ENCODE assay signal across 10 cellular contexts in the genomic region with DNA sequence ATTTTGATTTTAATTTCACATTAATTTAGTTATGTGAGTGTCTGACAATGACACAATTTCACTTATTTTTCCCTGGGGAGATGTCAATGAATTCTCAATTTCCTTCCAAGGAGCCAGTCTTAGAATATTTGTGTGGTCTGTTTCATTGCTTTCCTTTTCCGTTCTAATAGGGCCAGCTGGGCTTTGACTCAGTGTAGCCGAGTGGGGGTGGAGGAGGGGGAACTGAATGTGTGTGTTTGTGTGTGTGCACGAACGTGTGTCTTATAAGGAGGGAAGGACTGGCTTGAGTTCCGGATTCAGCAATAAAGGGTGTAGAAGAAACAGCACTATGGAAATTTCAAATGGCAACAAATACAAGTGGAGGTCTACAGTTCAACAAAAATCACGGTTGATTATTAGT.
DNase-seq lines count a peak whose midpoint lies in the region; ATAC-seq and TF ChIP-seq lines count a peak whose summit lies in the region.
"Had no signal": no experiment of that assay in that cellular context is flagged by ENCODE, and none has a peak within 500 bp of the region (broad histone marks: within the 10 kb centered on the region; RNA-seq: fewer than 3 reads in every experiment).

No MANE protein-coding gene starts in this region.

- peak overlapping the region; percentile 11; the same call in 1 of the 2 replicates for H2BK20ac ChIP-seq in IMR-90 (ENCODE audit: low read depth, low read length)

- no peak overlapping the region for H2AK9ac ChIP-seq in IMR-90 (replicated peaks; ENCODE audit: low read depth, low read length, poor library complexity)

- no peak for TF ChIP-seq RAD21 in IMR-90 (IDR thresholded peaks at IDR 0.05; ENCODE audit: low read length)

- no peaks in the 10 kb centered on the region for H3K27me3 ChIP-seq in IMR-90 (ENCODE audit: control insufficient read depth, insufficient read depth, low read length)
- H3K27me3 ChIP-seq in CD8-positive, alpha-beta T cell (ENCODE audit: insufficient read depth, low read length): no peaks in the 10 kb centered on the region
- H3K27me3 ChIP-seq: heart right ventricle had no signal

- TF ChIP-seq POLR2A in IMR-90 (IDR thresholded peaks at IDR 0.05; ENCODE audit: low read depth, low read length): no peak

- no peak overlapping the region for H3K4me3 ChIP-seq in IMR-90 (ENCODE audit: insufficient read depth, low read depth, low read length)
- H3K4me3 ChIP-seq in CD8-positive, alpha-beta T cell (ENCODE audit: low read depth, low read length): no peak overlapping the region
- H3K4me3 ChIP-seq: heart right ventricle had no signal

- H4K5ac ChIP-seq in IMR-90 (ENCODE audit: low read depth, low read length): peak overlapping the region; percentile 46

- no peak overlapping the region for H3K56ac ChIP-seq in IMR-90 (ENCODE audit: extremely low read depth, insufficient read depth, low read length)

- H3K27ac ChIP-seq in IMR-90 (ENCODE audit: insufficient read depth, low read length): peak overlapping the region; percentile 32; the same call in 1 of the 2 replicates
- no peak overlapping the region for H3K27ac ChIP-seq in CD8-positive, alpha-beta T cell (ENCODE audit: low read depth, low read length)
- H3K27ac ChIP-seq: parathyroid adenoma had no signal

- no peaks in the 10 kb centered on the region for H3K4me1 Mint-ChIP-seq in CD8-positive, alpha-beta T cell (ENCODE audit: low read depth)

- BruUV-seq in IMR-90 (replicated peaks; lab: Mats Ljungman, UMichigan): no TSS peak

- POLR2A ChIA-PET in IMR-90 (lab: Charles Lee; ENCODE audit: unreplicated experiment): no interaction called here
- POLR2A ChIA-PET in CD8-positive, alpha-beta T cell (lab: Charles Lee): no interaction called here

- CTCF ChIA-PET in IMR-90 (lab: Yijun Ruan, JAX): no interaction called here
- CTCF ChIA-PET in CD8-positive, alpha-beta T cell (lab: Charles Lee): no interaction called here

- H3K27me3 Mint-ChIP-seq in CD8-positive, alpha-beta T cell (ENCODE audit: low read depth): no peaks in the 10 kb centered on the region

- peaks cover 17% of the 10 kb centered on the region for H3K4me1 ChIP-seq in IMR-90 (ENCODE audit: control insufficient read depth, insufficient read depth, low read length)
- H3K4me1 ChIP-seq in CD8-positive, alpha-beta T cell (ENCODE audit: insufficient read depth, low read length): no peaks in the 10 kb centered on the region
- H3K4me1 ChIP-seq: parathyroid adenoma had no signal

- H4K20me1 ChIP-seq in IMR-90 (ENCODE audit: insufficient read depth, low read length): no peaks in the 10 kb centered on the region

- 48% methylated on average over 4 of the region's 6 CpGs; no CpG with 5 or more reads in 1 of the 2 experiments for WGBS in IMR-90 (ENCODE audit: extremely low coverage in 2 of 2, insufficient read length in 1 of 2), 2 experiments

- H2BK5ac ChIP-seq in IMR-90 (ENCODE audit: low read depth, low read length, poor library complexity, severe bottlenecking): peak overlapping the region; percentile 80

- peaks cover 14% of the 10 kb centered on the region for H3K9me1 ChIP-seq in IMR-90 (ENCODE audit: insufficient read depth, low read length)

- H3K79me1 ChIP-seq in IMR-90 (ENCODE audit: low read depth in 1 of 2, low read length in 2 of 2): no peaks in the 10 kb centered on the region

- peak overlapping the region; percentile 2; the same call in 1 of the 3 replicates for H2BK15ac ChIP-seq in IMR-90 (ENCODE audit: low read depth, low read length)

- H3K23ac ChIP-seq in IMR-90 (ENCODE audit: low read depth, low read length): no peak overlapping the region

- in situ Hi-C loops in IMR-90 (cut with MboI; ENCODE audit: low sequenced_read_pairs): no loop called here

- H2AK5ac ChIP-seq in IMR-90 (ENCODE audit: low read depth, low read length): peak overlapping the region; percentile 54; the same call in 1 of the 2 replicates

- H3K4me2 ChIP-seq in IMR-90 (ENCODE audit: low read depth, low read length): no peak overlapping the region

- H2AFZ ChIP-seq in IMR-90 (replicated peaks; ENCODE audit: low read length, poor library complexity): no peak overlapping the region
- H2AFZ ChIP-seq: parathyroid adenoma had no signal

- ATAC-seq in GM18867 (IDR thresholded peaks at IDR 0.05; ENCODE audit: unreplicated experiment) (peak; percentile 35), HG02571 (IDR thresholded peaks at IDR 0.05; ENCODE audit: unreplicated experiment) (peak; percentile 40), IMR-90 (ENCODE audit: low read depth) (no peak)
- no peak for ATAC-seq in CD8-positive, alpha-beta T cell

- intact Hi-C loops in IMR-90 (cut with micrococcal nuclease): no loop called here
- intact Hi-C loops in CD8-positive, alpha-beta T cell (cut with DNase I, micrococcal nuclease): no loop called here

- no peaks in the 10 kb centered on the region for H3K36me3 ChIP-seq in IMR-90 (ENCODE audit: control insufficient read depth, insufficient read depth, low read length)
- H3K36me3 ChIP-seq in CD8-positive, alpha-beta T cell (ENCODE audit: insufficient read depth, low read length): no peaks in the 10 kb centered on the region
- H3K36me3 ChIP-seq: heart right ventricle had no signal

- H3K14ac ChIP-seq in IMR-90 (replicated peaks; ENCODE audit: low read depth, low read length): peak overlapping the region; percentile 23; the same call in 1 of the 2 replicates

- dilution Hi-C loops in IMR-90 (cut with HindIII; ENCODE audit: low sequenced_read_pairs, unreplicated experiment): no loop called here

- H3K27ac Mint-ChIP-seq in CD8-positive, alpha-beta T cell: no peak overlapping the region

- H3K9me3 Mint-ChIP-seq in CD8-positive, alpha-beta T cell: no peaks in the 10 kb centered on the region

- no peak for DNase-seq in IMR-90
- DNase-seq in germinal center (ENCODE audit: low spot score): peak; percentile 20
- no peak for DNase-seq in CD8-positive, alpha-beta T cell
- DNase-seq in activated T-cell treated with anti-CD3 and anti-CD28 coated beads, Interleukin-2, amount 50 U/mL, for 1 hour: no peak
- no peak for DNase-seq in NCI-H446 (lab: John Stamatoyannopoulos, UW)
- DNase-seq in iPS-NIHi11 (ENCODE audit: low spot score): no peak
- DNase-seq: heart right ventricle had no signal

- H2BK120ac ChIP-seq in IMR-90 (ENCODE audit: low read depth, low read length): peak overlapping the region; percentile 48

- no peak overlapping the region for H3K4me3 Mint-ChIP-seq in CD8-positive, alpha-beta T cell

- peak overlapping the region; percentile 79 for H3K18ac ChIP-seq in IMR-90 (ENCODE audit: low read depth, low read length)

- no peaks in the 10 kb centered on the region for H3K9me3 ChIP-seq in IMR-90 (ENCODE audit: control insufficient read depth, insufficient read depth, low read length)
- no peaks in the 10 kb centered on the region for H3K9me3 ChIP-seq in CD8-positive, alpha-beta T cell (ENCODE audit: low read length)

- peak overlapping the region; percentile 72 for H4K91ac ChIP-seq in IMR-90 (ENCODE audit: insufficient read depth, low read depth, low read length)

- peak overlapping the region; percentile 12; the same call in 1 of the 2 replicates for H3K4ac ChIP-seq in IMR-90 (ENCODE audit: low read depth, low read length)

- no peaks in the 10 kb centered on the region for H3K36me3 Mint-ChIP-seq in CD8-positive, alpha-beta T cell

- no peak overlapping the region for H3K9ac ChIP-seq in IMR-90 (ENCODE audit: low read depth, low read length)
- H3K9ac ChIP-seq: parathyroid adenoma had no signal

- no peak for TF ChIP-seq CTCF in IMR-90 (conservative IDR thresholded peaks at IDR 0.05; ENCODE audit: low read depth, low read length)
- TF ChIP-seq CTCF in CD8-positive, alpha-beta T cell (IDR thresholded peaks at IDR 0.05): no peak

- peak overlapping the region in 1 of 2 experiments; percentile 14; a peak in 2 of 4 replicates for H4K8ac ChIP-seq in IMR-90 (ENCODE audit: low read depth in 2 of 2, low read length in 2 of 2)

TF ChIP-seq in IMR-90, 13 proteins besides CTCF, POLR2A, EP300 and RAD21:
- TF ChIP-seq, protein P1, sequence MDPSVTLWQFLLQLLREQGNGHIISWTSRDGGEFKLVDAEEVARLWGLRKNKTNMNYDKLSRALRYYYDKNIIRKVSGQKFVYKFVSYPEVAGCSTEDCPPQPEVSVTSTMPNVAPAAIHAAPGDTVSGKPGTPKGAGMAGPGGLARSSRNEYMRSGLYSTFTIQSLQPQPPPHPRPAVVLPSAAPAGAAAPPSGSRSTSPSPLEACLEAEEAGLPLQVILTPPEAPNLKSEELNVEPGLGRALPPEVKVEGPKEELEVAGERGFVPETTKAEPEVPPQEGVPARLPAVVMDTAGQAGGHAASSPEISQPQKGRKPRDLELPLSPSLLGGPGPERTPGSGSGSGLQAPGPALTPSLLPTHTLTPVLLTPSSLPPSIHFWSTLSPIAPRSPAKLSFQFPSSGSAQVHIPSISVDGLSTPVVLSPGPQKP (IDR thresholded peaks at IDR 0.05; ENCODE audit: borderline replicate concordance, low read depth, low read length): no peak
- TF ChIP-seq RFX5 (IDR thresholded peaks at IDR 0.05; ENCODE audit: low read depth, low read length) (no peak), SMC3 (IDR thresholded peaks at IDR 0.05; ENCODE audit: low read depth, low read length) (no peak), CEBPB (IDR thresholded peaks at IDR 0.05; ENCODE audit: low read depth, low read length) (no peak), MAZ (IDR thresholded peaks at IDR 0.05; ENCODE audit: borderline replicate concordance, low read depth, low read length) (no peak), CHD1 (IDR thresholded peaks at IDR 0.05; ENCODE audit: low read depth, low read length) (no peak), RCOR1 (IDR thresholded peaks at IDR 0.05; ENCODE audit: insufficient replicate concordance, low read length) (no peak), NFE2L2 (IDR thresholded peaks at IDR 0.05; ENCODE audit: low read depth, low read length) (no peak), MAFK (IDR thresholded peaks at IDR 0.05; ENCODE audit: low read depth, low read length) (no peak), BHLHE40 (IDR thresholded peaks at IDR 0.05; ENCODE audit: low read depth, low read length) (no peak), FOS (IDR thresholded peaks at IDR 0.05; ENCODE audit: low read depth, low read length) (no peak), USF2 (IDR thresholded peaks at IDR 0.05; ENCODE audit: low read depth, low read length) (no peak), MXI1 (IDR thresholded peaks at IDR 0.05; ENCODE audit: borderline replicate concordance, low read depth, low read length) (no peak)
TF ChIP-seq in IMR-90: peak in this region for 0.

Comparison
In these comparisons a context has a peak if more than half of its experiments do, and no peak if none do; other contexts are left out.
1. ATAC-seq: peak in GM18867 (single experiment) and HG02571 (single experiment); none in IMR-90 (single experiment) and CD8-positive, alpha-beta T cell (single experiment).